ENCODE assay signal across 8 cellular contexts in the genomic region with DNA sequence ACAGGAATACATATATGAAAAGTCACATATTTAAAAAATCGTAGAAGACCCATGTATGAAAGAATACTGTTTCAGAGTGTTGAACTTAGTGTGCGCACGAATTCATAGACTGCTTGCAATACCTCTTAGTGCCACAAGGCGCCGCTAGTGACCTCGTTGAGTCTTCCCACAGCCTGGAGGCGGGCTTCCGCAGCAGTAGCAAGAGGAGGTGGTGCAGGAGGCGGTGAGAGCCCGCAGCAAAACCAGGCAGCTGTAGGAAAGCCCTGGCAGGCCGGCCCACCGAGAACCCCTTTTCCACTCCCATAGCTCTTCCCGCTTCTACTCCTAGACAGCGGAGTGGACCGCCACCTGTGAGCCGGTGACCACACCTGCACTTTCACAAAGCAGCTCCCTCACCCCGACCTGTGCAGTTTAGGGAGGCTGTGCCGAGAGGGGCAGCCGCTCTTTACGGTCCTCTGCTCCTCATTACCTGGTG. TPM values are rescaled to one million over a fixed set of nuclear protein-coding genes. Genes with fewer than 3 reads are reported as not detected.
DNase-seq lines count a peak whose midpoint lies in the region; TF ChIP-seq lines count a peak whose summit lies in the region.

No MANE protein-coding gene starts in this region.

- H3K4me3 ChIP-seq in ascending aorta (peak overlapping the region; percentile 8 to 36), iPS-18a (ENCODE audit: low read length) (peak overlapping the region; percentile 29), skin epidermis (peak overlapping the region in 4 of 7 experiments; percentile 3 to 28 (median 18))

- H3K36me3 ChIP-seq in ascending aorta: peaks cover 0 to 7% of the 10 kb centered on the region in 2 donors
- peaks cover 11% of the 10 kb centered on the region for H3K36me3 ChIP-seq in iPS-18a (ENCODE audit: control insufficient read depth, low read depth, low read length)

- H3K27ac ChIP-seq in ascending aorta: no peak overlapping the region
- no peak overlapping the region for H3K27ac ChIP-seq in iPS-18a (ENCODE audit: low read length)
- H3K27ac ChIP-seq in skin epidermis: no peak overlapping the region

- TF ChIP-seq CTCF in GM10266 (IDR thresholded peaks at IDR 0.05; ENCODE audit: control insufficient read depth, insufficient read depth, low read depth, missing control alignments): peak; percentile 96
- TF ChIP-seq CTCF in ascending aorta (IDR thresholded peaks at IDR 0.05): peak; percentile 85 to 92 (median 90)

- H3K9me3 ChIP-seq in ascending aorta: no peaks in the 10 kb centered on the region
- no peaks in the 10 kb centered on the region for H3K9me3 ChIP-seq in iPS-18a (ENCODE audit: control insufficient read depth, low read depth, low read length)

- no peaks in the 10 kb centered on the region for H3K27me3 ChIP-seq in ascending aorta
- H3K27me3 ChIP-seq in iPS-18a (ENCODE audit: control insufficient read depth, insufficient read depth, low read length): no peaks in the 10 kb centered on the region

- H3K4me1 ChIP-seq in ascending aorta: peaks cover 0 to 6% of the 10 kb centered on the region in 2 donors
- peaks cover 5% of the 10 kb centered on the region for H3K4me1 ChIP-seq in iPS-18a (ENCODE audit: control insufficient read depth, low read depth, low read length)

- DNase-seq in GM10266 (ENCODE audit: extremely low spot score): peak; percentile 68
- peak; percentile 78 for DNase-seq in H4 (ENCODE audit: low spot score)
- peak; percentile 71 for DNase-seq in LHCN-M2 (ENCODE audit: low read depth)
- peak; percentile 22 to 78 (median 52) for DNase-seq in T-helper 2 cell
- peak in 1 of 2 donors; percentile 89 for DNase-seq in ascending aorta (ENCODE audit: low spot score in 2 of 2)
- no peak for DNase-seq in NCI-H187 treated with DMSO at 0.1 percent for 48 hours (lab: John Stamatoyannopoulos, UW)

- intact Hi-C loops in ascending aorta (cut with DNase I): loop anchor here (1.0 to 5.0 kb wide), 2 partner anchors 67 to 393 kb away; partner anchors contain the start of gene HLX

- no peak overlapping the region for H3K9ac ChIP-seq in iPS-18a (ENCODE audit: low read length)

RNA-seq across cellular contexts. Expression of gene MTARC1, which starts 23.5 kb away (rescaled TPM):
- 0.08 and 1.6 TPM in 2 replicates for total RNA-seq in H4 (2014; rRNA removed; shearing (Covaris generic))
- total RNA-seq in LHCN-M2 (2014; rRNA removed) (0.34 and 2.5 TPM in 2 replicates), ascending aorta (2.2 TPM)
- polyA plus RNA-seq in LHCN-M2 (2012): 0.50 TPM
